In genomic region chr7:2634265-2635145, GRCh38 we compare ENCODE assay signal across 1 cellular context.
TF ChIP-seq lines count a peak whose summit lies in the region.

No MANE protein-coding gene starts in this region.

TF ChIP-seq in H1, 55 proteins besides CTCF, POLR2A, EP300 and RAD21:
- TF ChIP-seq SRF (IDR thresholded peaks at IDR 0.05; ENCODE audit: low read depth, low read length) (no peak), FOSL1 (IDR thresholded peaks at IDR 0.05; ENCODE audit: insufficient read depth, low read depth, low read length) (no peak), ATF2 (IDR thresholded peaks at IDR 0.05; ENCODE audit: low read length) (no peak), SAP30 (IDR thresholded peaks at IDR 0.05; ENCODE audit: insufficient read depth, insufficient replicate concordance, low read length) (no peak), ATF3 (IDR thresholded peaks at IDR 0.05; ENCODE audit: insufficient read depth, low read depth, low read length) (no peak), EZH2 (IDR thresholded peaks at IDR 0.05; ENCODE audit: low read depth, low read length, severe bottlenecking) (no peak), SP4 (IDR thresholded peaks at IDR 0.05; ENCODE audit: low read length) (no peak), SP2 (IDR thresholded peaks at IDR 0.05; ENCODE audit: low read length) (no peak), GABPA (IDR thresholded peaks at IDR 0.05; ENCODE audit: borderline replicate concordance, insufficient read depth, low read length) (no peak), ASH2L (IDR thresholded peaks at IDR 0.05; ENCODE audit: low read length) (no peak), SUZ12 (IDR thresholded peaks at IDR 0.05; ENCODE audit: low read length) (no peak), MAX (IDR thresholded peaks at IDR 0.05) (no peak), KDM4A (IDR thresholded peaks at IDR 0.05; ENCODE audit: low read depth, low read length, severe bottlenecking) (no peak), BACH1 (IDR thresholded peaks at IDR 0.05; ENCODE audit: low read length) (no peak)
